Comparison of ENCODE assay signal across 1 cellular context in genomic region chr17:16438557-16439302, GRCh38.
TF ChIP-seq lines count a peak whose summit lies in the region.

No MANE protein-coding gene starts in this region.

TF ChIP-seq in K562, 482 proteins besides CTCF, POLR2A, EP300 and RAD21 (continued from another document and continues in another):
- TF ChIP-seq THRAP3 (IDR thresholded peaks at IDR 0.05; ENCODE audit: borderline replicate concordance) (no peak), ATF6 (CRISPR knock-in tag; IDR thresholded peaks at IDR 0.05) (no peak), ILK (tag; IDR thresholded peaks at IDR 0.05; ENCODE audit: borderline replicate concordance, low read depth) (no peak), SRSF9 (IDR thresholded peaks at IDR 0.05; ENCODE audit: borderline replicate concordance, low read depth, low read length) (no peak), ESRRA (IDR thresholded peaks at IDR 0.05; ENCODE audit: borderline replicate concordance, low read depth) (peak; percentile 58), PRPF4 (IDR thresholded peaks at IDR 0.05; ENCODE audit: insufficient read depth, low read depth, low read length, poor library complexity, severe bottlenecking) (peak; percentile 91), TARDBP (IDR thresholded peaks at IDR 0.05) (no peak), CBFB (CRISPR knock-in tag; IDR thresholded peaks at IDR 0.05) (no peak), EHMT2 (IDR thresholded peaks at IDR 0.05) (no peak), EP400 (IDR thresholded peaks at IDR 0.05) (peak; percentile 92), ZNF274 (IDR thresholded peaks at IDR 0.05; ENCODE audit: borderline replicate concordance, low read depth, low read length) (no peak; the same call in 1 of the 2 replicates), ZNF77 (CRISPR knock-in tag; IDR thresholded peaks at IDR 0.05) (no peak), THAP7 (CRISPR knock-in tag; IDR thresholded peaks at IDR 0.05) (no peak), MITF (IDR thresholded peaks at IDR 0.05) (peak; percentile 51; the same call in 1 of the 2 replicates), IFI16 (CRISPR knock-in tag; IDR thresholded peaks at IDR 0.05) (no peak), ZNF133 (CRISPR knock-in tag; IDR thresholded peaks at IDR 0.05) (no peak), ZNF75A (CRISPR knock-in tag; IDR thresholded peaks at IDR 0.05) (no peak), MEF2A (IDR thresholded peaks at IDR 0.05; ENCODE audit: control insufficient read depth, low read depth, low read length) (no peak), NCOR1 (IDR thresholded peaks at IDR 0.05) (peak; percentile 37; the same call in 1 of the 2 replicates), SOX6 (IDR thresholded peaks at IDR 0.05) (no peak), TSC22D4 (tag; IDR thresholded peaks at IDR 0.05) (no peak), ZNF124 (CRISPR knock-in tag; IDR thresholded peaks at IDR 0.05) (no peak), ZBTB7A (IDR thresholded peaks at IDR 0.05; ENCODE audit: borderline replicate concordance, control insufficient read depth, low read depth, low read length) (peak; percentile 66; the same call in 1 of the 2 replicates), OTX1 (CRISPR knock-in tag; IDR thresholded peaks at IDR 0.05) (no peak), ARID3A (IDR thresholded peaks at IDR 0.05; ENCODE audit: borderline replicate concordance, low read depth, low read length) (no peak), ZNF589 (CRISPR knock-in tag; IDR thresholded peaks at IDR 0.05; ENCODE audit: low read depth) (0 out of 2 replicates have a peak, but pooled peaks have one; percentile 32), TEAD1 (CRISPR knock-in tag; IDR thresholded peaks at IDR 0.05) (peak in 1 of 2 experiments; percentile 53; a peak in 1 of 4 replicates), KAT2B (IDR thresholded peaks at IDR 0.05; ENCODE audit: low read depth, low read length) (no peak), NKRF (IDR thresholded peaks at IDR 0.05; ENCODE audit: borderline replicate concordance) (peak; percentile 67; the same call in 1 of the 2 replicates), TRIM24 (IDR thresholded peaks at IDR 0.05) (no peak; a peak in 1 of 4 replicates), HDAC8 (tag; IDR thresholded peaks at IDR 0.05) (no peak), LARP7 (IDR thresholded peaks at IDR 0.05) (no peak), CHD1 (IDR thresholded peaks at IDR 0.05; ENCODE audit: low read length) (peak; percentile 78), SRSF3 (IDR thresholded peaks at IDR 0.05; ENCODE audit: insufficient read depth, low read length) (no peak), PTRF (tag; IDR thresholded peaks at IDR 0.05) (no peak), XRCC3 (IDR thresholded peaks at IDR 0.05) (no peak), MXI1 (IDR thresholded peaks at IDR 0.05; ENCODE audit: low read depth, low read length) (peak; percentile 8), HDAC6 (IDR thresholded peaks at IDR 0.05; ENCODE audit: low read depth, low read length) (no peak), E2F1 (CRISPR knock-in tag; IDR thresholded peaks at IDR 0.05) (no peak), ZMIZ1 (IDR thresholded peaks at IDR 0.05; ENCODE audit: low read depth in 2 of 2, low read length in 2 of 2) (peak in 1 of 2 experiments; percentile 63; a peak in 2 of 4 replicates), PML (IDR thresholded peaks at IDR 0.05; ENCODE audit: low read length) (peak; percentile 88), RNF2 (IDR thresholded peaks at IDR 0.05) (peak; percentile 75), BRD9 (IDR thresholded peaks at IDR 0.05; ENCODE audit: low read depth, partially characterized antibody) (no peak), HMGXB4 (CRISPR knock-in tag; IDR thresholded peaks at IDR 0.05) (no peak), DEAF1 (CRISPR knock-in tag; IDR thresholded peaks at IDR 0.05) (no peak), STAG1 (CRISPR knock-in tag; IDR thresholded peaks at IDR 0.05; ENCODE audit: borderline replicate concordance) (no peak), SRSF1 (IDR thresholded peaks at IDR 0.05; ENCODE audit: low read depth, low read length) (no peak), ZNF12 (CRISPR knock-in tag; IDR thresholded peaks at IDR 0.05) (no peak), GTF3C2 (IDR thresholded peaks at IDR 0.05; ENCODE audit: borderline replicate concordance, extremely low read depth, insufficient read length) (no peak), ZNF780A (CRISPR knock-in tag; IDR thresholded peaks at IDR 0.05) (no peak)
